Comparison of ENCODE assay signal across 2 cellular contexts in the genomic region with DNA sequence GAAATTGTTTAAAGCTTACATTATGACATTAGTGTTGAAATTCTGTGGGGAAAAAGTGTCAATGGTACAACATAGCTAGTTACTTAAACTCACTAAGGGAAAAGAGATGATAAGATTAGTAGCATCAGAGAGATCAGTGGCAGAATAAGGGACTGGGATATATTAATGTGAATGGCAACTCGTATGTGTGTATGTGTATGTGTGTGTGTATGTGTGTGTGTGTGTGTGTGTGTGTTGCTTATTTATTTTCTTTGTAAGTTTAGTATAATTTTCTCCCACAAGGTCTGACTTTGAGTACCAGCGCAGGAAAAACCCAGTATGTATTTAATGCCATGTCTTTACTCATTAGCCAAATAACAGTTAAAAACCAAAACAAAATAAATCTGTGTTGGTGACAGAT.
TF ChIP-seq lines count a peak whose summit lies in the region.

No MANE protein-coding gene starts in this region.

TF ChIP-seq in SK-N-SH, 30 proteins besides CTCF, POLR2A, EP300 and RAD21 (continued from another document):
- TF ChIP-seq, protein P1, sequence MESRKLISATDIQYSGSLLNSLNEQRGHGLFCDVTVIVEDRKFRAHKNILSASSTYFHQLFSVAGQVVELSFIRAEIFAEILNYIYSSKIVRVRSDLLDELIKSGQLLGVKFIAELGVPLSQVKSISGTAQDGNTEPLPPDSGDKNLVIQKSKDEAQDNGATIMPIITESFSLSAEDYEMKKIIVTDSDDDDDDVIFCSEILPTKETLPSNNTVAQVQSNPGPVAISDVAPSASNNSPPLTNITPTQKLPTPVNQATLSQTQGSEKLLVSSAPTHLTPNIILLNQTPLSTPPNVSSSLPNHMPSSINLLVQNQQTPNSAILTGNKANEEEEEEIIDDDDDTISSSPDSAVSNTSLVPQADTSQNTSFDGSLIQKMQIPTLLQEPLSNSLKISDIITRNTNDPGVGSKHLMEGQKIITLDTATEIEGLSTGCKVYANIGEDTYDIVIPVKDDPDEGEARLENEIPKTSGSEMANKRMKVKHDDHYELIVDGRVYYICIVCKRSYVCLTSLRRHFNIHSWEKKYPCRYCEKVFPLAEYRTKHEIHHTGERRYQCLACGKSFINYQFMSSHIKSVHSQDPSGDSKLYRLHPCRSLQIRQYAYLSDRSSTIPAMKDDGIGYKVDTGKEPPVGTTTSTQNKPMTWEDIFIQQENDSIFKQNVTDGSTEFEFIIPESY (IDR thresholded peaks at IDR 0.05; ENCODE audit: borderline replicate concordance, low read depth) = no peak
- TF ChIP-seq SMC3 (IDR thresholded peaks at IDR 0.05; ENCODE audit: low read depth, low read length) = no peak
- TF ChIP-seq SIN3A (IDR thresholded peaks at IDR 0.05; ENCODE audit: borderline replicate concordance, low read depth, low read length) = no peak
- TF ChIP-seq TEAD4 (IDR thresholded peaks at IDR 0.05; ENCODE audit: borderline replicate concordance, insufficient read depth) = no peak
- TF ChIP-seq NFIC (IDR thresholded peaks at IDR 0.05; ENCODE audit: borderline replicate concordance) = no peak
- TF ChIP-seq YY1 (IDR thresholded peaks at IDR 0.05; ENCODE audit: low read depth) = no peak
- no peak for TF ChIP-seq TAF1 (IDR thresholded peaks at IDR 0.05; ENCODE audit: borderline replicate concordance, low read depth, low read length)
- TF ChIP-seq, protein P2, sequence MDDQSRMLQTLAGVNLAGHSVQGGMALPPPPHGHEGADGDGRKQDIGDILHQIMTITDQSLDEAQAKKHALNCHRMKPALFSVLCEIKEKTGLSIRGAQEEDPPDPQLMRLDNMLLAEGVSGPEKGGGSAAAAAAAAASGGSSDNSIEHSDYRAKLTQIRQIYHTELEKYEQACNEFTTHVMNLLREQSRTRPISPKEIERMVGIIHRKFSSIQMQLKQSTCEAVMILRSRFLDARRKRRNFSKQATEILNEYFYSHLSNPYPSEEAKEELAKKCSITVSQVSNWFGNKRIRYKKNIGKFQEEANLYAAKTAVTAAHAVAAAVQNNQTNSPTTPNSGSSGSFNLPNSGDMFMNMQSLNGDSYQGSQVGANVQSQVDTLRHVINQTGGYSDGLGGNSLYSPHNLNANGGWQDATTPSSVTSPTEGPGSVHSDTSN (IDR thresholded peaks at IDR 0.05) = no peak
- no peak for TF ChIP-seq FOSL2 (IDR thresholded peaks at IDR 0.05; ENCODE audit: borderline replicate concordance, low read depth)
- no peak for TF ChIP-seq GATA2 (CRISPR knock-in tag; IDR thresholded peaks at IDR 0.05)
- TF ChIP-seq FOXJ3 (CRISPR knock-in tag; IDR thresholded peaks at IDR 0.05) = no peak

TF ChIP-seq in SK-N-SH treated with all-trans-retinoic acid at 6 μM for 48 hours, 23 proteins besides CTCF, POLR2A, EP300 and RAD21 (continued from another document):
- TF ChIP-seq ISL1 (CRISPR knock-in tag; IDR thresholded peaks at IDR 0.05) (no peak), ZNF70 (CRISPR knock-in tag; IDR thresholded peaks at IDR 0.05) (no peak), ZNF8 (CRISPR knock-in tag; IDR thresholded peaks at IDR 0.05) (no peak), GLIS3 (CRISPR knock-in tag; IDR thresholded peaks at IDR 0.05) (no peak), ARNTL (CRISPR knock-in tag; IDR thresholded peaks at IDR 0.05; ENCODE audit: borderline replicate concordance, low read depth) (no peak), PPARA (CRISPR knock-in tag; IDR thresholded peaks at IDR 0.05; ENCODE audit: borderline replicate concordance) (no peak)
- TF ChIP-seq, protein P3, sequence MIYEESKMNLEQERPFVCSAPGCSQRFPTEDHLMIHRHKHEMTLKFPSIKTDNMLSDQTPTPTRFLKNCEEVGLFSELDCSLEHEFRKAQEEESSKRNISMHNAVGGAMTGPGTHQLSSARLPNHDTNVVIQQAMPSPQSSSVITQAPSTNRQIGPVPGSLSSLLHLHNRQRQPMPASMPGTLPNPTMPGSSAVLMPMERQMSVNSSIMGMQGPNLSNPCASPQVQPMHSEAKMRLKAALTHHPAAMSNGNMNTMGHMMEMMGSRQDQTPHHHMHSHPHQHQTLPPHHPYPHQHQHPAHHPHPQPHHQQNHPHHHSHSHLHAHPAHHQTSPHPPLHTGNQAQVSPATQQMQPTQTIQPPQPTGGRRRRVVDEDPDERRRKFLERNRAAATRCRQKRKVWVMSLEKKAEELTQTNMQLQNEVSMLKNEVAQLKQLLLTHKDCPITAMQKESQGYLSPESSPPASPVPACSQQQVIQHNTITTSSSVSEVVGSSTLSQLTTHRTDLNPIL (CRISPR knock-in tag; IDR thresholded peaks at IDR 0.05; ENCODE audit: low read depth) = no peak
